28 cellular contexts compared by ENCODE assay signal in genomic region chr3:56295161-56295560, GRCh38.
"Had no signal": no experiment of that assay in that cellular context is flagged by ENCODE, and none has a peak within 500 bp of the region (broad histone marks: within the 10 kb centered on the region; RNA-seq: fewer than 3 reads in every experiment).

No MANE protein-coding gene starts in this region.

- H3K36me3 ChIP-seq: neutrophil, pancreas, prostate gland, right lobe of liver, sigmoid colon, spleen, suprapubic skin, tibial artery, transverse colon, upper lobe of right lung, uterus had no signal

- H3K4me3 ChIP-seq: pancreas, prostate gland, right lobe of liver, sigmoid colon, skin epidermis, smooth muscle cell, spleen, suprapubic skin, testis, tibial artery, transverse colon, upper lobe of right lung, uterus had no signal

- H3K27me3 ChIP-seq: neutrophil, pancreas, right lobe of liver, sigmoid colon, testis, tibial artery, transverse colon, upper lobe of right lung, uterus had no signal

- DNase-seq: naive thymus-derived CD8-positive, alpha-beta T cell; nephron progenitor cell; nucleus accumbens; pancreas; retina; right cardiac atrium; right lobe of liver; sigmoid colon; spleen; stimulated activated CD4-positive, alpha-beta T cell treated with anti-CD3 and anti-CD28 coated beads, Interleukin-12 subunit alpha, Interleukin-12 subunit beta, amount 100 ng/mL, for 4 hours; stimulated activated CD4-positive, alpha-beta T cell treated with anti-CD3 and anti-CD28 coated beads, Interleukin-1b, Interleukin-23, amount 100 ng/mL, for 48 hours; stimulated activated CD4-positive, alpha-beta T cell treated with anti-CD3 and anti-CD28 coated beads, Interleukin-4, amount 100 ng/mL, for 1 hour; stimulated activated CD4-positive, alpha-beta T cell treated with anti-CD3 and anti-CD28 coated beads, Interleukin-4, amount 100 ng/mL, for 4 hours; stimulated activated CD8-positive, alpha-beta memory T cell treated with anti-CD3 and anti-CD28 coated beads, Interleukin-4, amount 100 ng/mL, for 48 hours; stimulated activated naive CD4-positive, alpha-beta T cell; stimulated activated naive CD8-positive, alpha-beta T cell treated with anti-CD3 and anti-CD28 coated beads, Interleukin-15, amount 100 ng/mL, for 72 hours; stimulated activated naive CD8-positive, alpha-beta T cell treated with anti-CD3 and anti-CD28 coated beads, Interleukin-15, Interleukin-2, amounts not matched to agents 100 U/mL and 50 U/mL, for 24 hours; substantia nigra; testis; tibial artery; transverse colon; upper lobe of right lung; uterus had no signal

- FAIRE-seq: pancreas had no signal

- H3K9me3 ChIP-seq: neutrophil, pancreas, prostate gland, right lobe of liver, sigmoid colon, suprapubic skin, testis, tibial artery, transverse colon, upper lobe of right lung, uterus had no signal

- H3K4me1 ChIP-seq: pancreas, prostate gland, right lobe of liver, sigmoid colon, spleen, suprapubic skin, testis, tibial artery, transverse colon, upper lobe of right lung, uterus had no signal

- H3K27ac ChIP-seq: neutrophil, pancreas, prostate gland, right lobe of liver, sigmoid colon, skin epidermis, spleen, suprapubic skin, testis, tibial artery, transverse colon, upper lobe of right lung, uterus had no signal

- H3K4me2 ChIP-seq: smooth muscle cell had no signal
